ENCODE assay signal across 8 cellular contexts in genomic region chrX:153981231-153981630, GRCh38. TPM values are rescaled to one million over a fixed set of nuclear protein-coding genes. Genes with fewer than 3 reads are reported as not detected.
DNase-seq lines count a peak whose midpoint lies in the region; TF ChIP-seq lines count a peak whose summit lies in the region.
"Had no signal": no experiment of that assay in that cellular context is flagged by ENCODE, and none has a peak within 500 bp of the region (broad histone marks: within the 10 kb centered on the region; RNA-seq: fewer than 3 reads in every experiment).

No MANE protein-coding gene starts in this region.

- no peak overlapping the region for H3K4me3 ChIP-seq in WERI-Rb-1 (ENCODE audit: low read depth, low read length)
- H3K4me3 ChIP-seq in left ventricle myocardium inferior = no peak overlapping the region

- no peak overlapping the region for H2BK120ac ChIP-seq in H9 (ENCODE audit: low read depth, low read length, poor library complexity, severe bottlenecking)

- H2BK15ac ChIP-seq in H9 (ENCODE audit: low read depth, low read length) = no peak overlapping the region

- H3K23ac ChIP-seq in H9 (ENCODE audit: insufficient read length, low read depth, low read length) = no peak overlapping the region

- no peak overlapping the region for H2BK20ac ChIP-seq in H9 (ENCODE audit: low read depth, low read length, poor library complexity, severe bottlenecking)

- DNase-seq in H9 (no peak), WERI-Rb-1 (no peak), islet precursor cell (peak; percentile 34), epidermal melanocyte (ENCODE audit: insufficient read length, low spot score) (no peak), GDM1 (lab: John Stamatoyannopoulos, UW) (no peak), left ventricle myocardium inferior (no peak)
- DNase-seq: cortex of kidney had no signal

- H4K20me1 ChIP-seq in H9 (ENCODE audit: control insufficient read depth, insufficient read depth, insufficient read length) = no peaks in the 10 kb centered on the region

- no peak overlapping the region for H4K5ac ChIP-seq in H9 (ENCODE audit: insufficient read length, low read depth, low read length)

- no peak overlapping the region; a peak in 1 of 5 replicates for H3K4me3 Mint-ChIP-seq in H9
- H3K4me3 Mint-ChIP-seq in stimulated activated naive CD8-positive, alpha-beta T cell treated with anti-CD3 and anti-CD28 coated beads, Interleukin-15, Interleukin-2, amounts not matched to agents 100 ng/mL and 50 ng/mL, for 24 hours = peak overlapping the region; percentile 52

- peak overlapping the region in 2 of 3 experiments; percentile 8 to 24; a peak in 2 of 7 replicates for H3K27ac Mint-ChIP-seq in H9
- peak overlapping the region; percentile 84 for H3K27ac Mint-ChIP-seq in stimulated activated naive CD8-positive, alpha-beta T cell treated with anti-CD3 and anti-CD28 coated beads, Interleukin-15, Interleukin-2, amounts not matched to agents 100 ng/mL and 50 ng/mL, for 24 hours

- H3K36me3 ChIP-seq in WERI-Rb-1 (no peaks in the 10 kb centered on the region), left ventricle myocardium inferior (no peaks in the 10 kb centered on the region)

- peaks cover 0 to 10% of the 10 kb centered on the region in 2 experiments; a peak in 2 of 4 replicates for H3K4me1 Mint-ChIP-seq in H9
- peaks cover 50% of the 10 kb centered on the region for H3K4me1 Mint-ChIP-seq in stimulated activated naive CD8-positive, alpha-beta T cell treated with anti-CD3 and anti-CD28 coated beads, Interleukin-15, Interleukin-2, amounts not matched to agents 100 ng/mL and 50 ng/mL, for 24 hours (ENCODE audit: low read depth)

- H4K8ac ChIP-seq in H9 (replicated peaks; ENCODE audit: insufficient read length, low read depth, low read length) = no peak overlapping the region

- TF ChIP-seq CTCF in H9 (conservative IDR thresholded peaks at IDR 0.05) = no peak
- TF ChIP-seq CTCF in WERI-Rb-1 (IDR thresholded peaks at IDR 0.05; ENCODE audit: low read depth, low read length) = no peak
- no peak for TF ChIP-seq CTCF in left ventricle myocardium inferior (IDR thresholded peaks at IDR 0.05; ENCODE audit: borderline replicate concordance)

- H3K79me1 ChIP-seq in H9 (ENCODE audit: insufficient read depth, low read depth, low read length, poor library complexity, severe bottlenecking) = no peaks in the 10 kb centered on the region

- no peak overlapping the region for H4K91ac ChIP-seq in H9 (ENCODE audit: insufficient read length, low read depth, low read length)

- H3T11ph ChIP-seq in H9 (ENCODE audit: low read length) = no peak overlapping the region

- no peak overlapping the region for H2BK5ac ChIP-seq in H9 (ENCODE audit: insufficient read length, low read length)

- H3K79me2 ChIP-seq in H9 (ENCODE audit: insufficient read depth, low read length) = no peaks in the 10 kb centered on the region

- intact Hi-C loops in left ventricle myocardium inferior (cut with micrococcal nuclease) = no loop called here

- peaks cover 12% of the 10 kb centered on the region for H3K9me3 ChIP-seq in H9 (ENCODE audit: control insufficient read depth, low read depth, low read length)
- H3K9me3 ChIP-seq in WERI-Rb-1 (ENCODE audit: severe bottlenecking) = peaks cover 3% of the 10 kb centered on the region
- no peaks in the 10 kb centered on the region for H3K9me3 ChIP-seq in left ventricle myocardium inferior (replicated peaks)

- peaks cover 7 to 10% (median 8%) of the 10 kb centered on the region in 3 experiments; a peak in 6 of 7 replicates for H3K36me3 Mint-ChIP-seq in H9 (ENCODE audit: insufficient read depth in 1 of 3, low read depth in 3 of 3)
- H3K36me3 Mint-ChIP-seq in stimulated activated naive CD8-positive, alpha-beta T cell treated with anti-CD3 and anti-CD28 coated beads, Interleukin-15, Interleukin-2, amounts not matched to agents 100 ng/mL and 50 ng/mL, for 24 hours (ENCODE audit: low read depth) = no peaks in the 10 kb centered on the region

- no peaks in the 10 kb centered on the region for H3K4me1 ChIP-seq in H9 (ENCODE audit: insufficient read depth, low read length)
- no peaks in the 10 kb centered on the region for H3K4me1 ChIP-seq in left ventricle myocardium inferior

- no peak overlapping the region for H2BK12ac ChIP-seq in H9 (ENCODE audit: insufficient read length, low read depth, low read length)

- WGBS in H9 (ENCODE audit: extremely low coverage, insufficient read length, low lambda C conversion rate) = no CpG with 5 or more reads among the region's 7 CpGs

- H3K4me2 ChIP-seq in H9 (ENCODE audit: insufficient read depth, insufficient read length, low read length) = no peak overlapping the region

- peaks cover 39 to 46% of the 10 kb centered on the region in 2 experiments for H3K9me3 Mint-ChIP-seq in H9
- no peaks in the 10 kb centered on the region for H3K9me3 Mint-ChIP-seq in stimulated activated naive CD8-positive, alpha-beta T cell treated with anti-CD3 and anti-CD28 coated beads, Interleukin-15, Interleukin-2, amounts not matched to agents 100 ng/mL and 50 ng/mL, for 24 hours

- no peak overlapping the region for H3K18ac ChIP-seq in H9 (ENCODE audit: insufficient read length, low read depth, low read length)

- H3K9ac ChIP-seq in H9 (ENCODE audit: extremely low read depth, insufficient read length, low read length) = no peak overlapping the region

- H3K23me2 ChIP-seq in H9 (ENCODE audit: insufficient read length, low read depth, low read length, poor library complexity, severe bottlenecking) = no peaks in the 10 kb centered on the region

- no peak overlapping the region for H3K14ac ChIP-seq in H9 (ENCODE audit: insufficient read depth, low read length)

- no peak overlapping the region for H3K56ac ChIP-seq in H9 (ENCODE audit: insufficient read length, low read depth, low read length)

- H3K27me3 ChIP-seq in H9 (ENCODE audit: insufficient read depth, low read length) (no peaks in the 10 kb centered on the region), WERI-Rb-1 (ENCODE audit: insufficient read depth, low read depth, severe bottlenecking) (peaks cover 19% of the 10 kb centered on the region), left ventricle myocardium inferior (ENCODE audit: low read depth) (no peaks in the 10 kb centered on the region)

- H3K27me3 Mint-ChIP-seq in H9 (ENCODE audit: low read depth) = peaks cover 2% of the 10 kb centered on the region
- H3K27me3 Mint-ChIP-seq in stimulated activated naive CD8-positive, alpha-beta T cell treated with anti-CD3 and anti-CD28 coated beads, Interleukin-15, Interleukin-2, amounts not matched to agents 100 ng/mL and 50 ng/mL, for 24 hours = no peaks in the 10 kb centered on the region

- H3K27ac ChIP-seq in H9 (ENCODE audit: insufficient read length, low read depth, low read length) (no peak overlapping the region), WERI-Rb-1 (peak overlapping the region; percentile 22; the same call in 1 of the 2 replicates), left ventricle myocardium inferior (replicated peaks) (no peak overlapping the region)

- H2AK5ac ChIP-seq in H9 (ENCODE audit: insufficient read length, low read length) = no peak overlapping the region

- H3K4ac ChIP-seq in H9 (ENCODE audit: low read depth, low read length) = no peak overlapping the region; the same call in 1 of the 2 replicates

- H2AFZ ChIP-seq in H9 (ENCODE audit: low read length) = no peak overlapping the region

RNA-seq across cellular contexts. Expression of gene TMEM187, which starts 8.7 kb away (rescaled TPM):
- total RNA-seq in H9 (2021) = 1.9 and 2.7 TPM in 2 replicates
- 6.4 TPM for total RNA-seq in left ventricle myocardium inferior

RNA-seq across cellular contexts. Expression of gene HCFC1, which starts 9.6 kb away (rescaled TPM):
- total RNA-seq in H9 (2021) = 137 and 144 TPM in 2 replicates
- 28.4 TPM for total RNA-seq in left ventricle myocardium inferior

RNA-seq across cellular contexts. Expression of gene RENBP, which starts 36.8 kb away (rescaled TPM):
- 7.1 and 8.4 TPM in 2 replicates for total RNA-seq in H9 (2021)
- 7.5 TPM for total RNA-seq in left ventricle myocardium inferior

RNA-seq across cellular contexts. Expression of gene IRAK1, which starts 38.5 kb away (rescaled TPM):
- total RNA-seq in H9 (2021) = 85.3 and 98.4 TPM in 2 replicates
- total RNA-seq in left ventricle myocardium inferior = 40.6 TPM

RNA-seq across cellular contexts. Expression of gene NAA10, which starts 46.4 kb away (rescaled TPM):
- 101 and 103 TPM in 2 replicates for total RNA-seq in H9 (2021)
- total RNA-seq in left ventricle myocardium inferior = 67.1 TPM
